In genomic region chr20:62406635-62407176, GRCh38 we compare ENCODE assay signal across 8 cellular contexts. TPM values are rescaled to one million over a fixed set of nuclear protein-coding genes. Genes with fewer than 3 reads are reported as not detected.
DNase-seq lines count a peak whose midpoint lies in the region; ATAC-seq and TF ChIP-seq lines count a peak whose summit lies in the region.

No MANE protein-coding gene starts in this region.

- DNase-seq in HFF-Myc (ENCODE audit: extremely low read depth, low read depth) = no peak
- peak; percentile 66 for DNase-seq in left lobe of liver (ENCODE audit: low spot score)
- DNase-seq in tibial artery = no peak
- DNase-seq in NOMO-1 treated with DMSO at 0.1 percent for 48 hours (lab: John Stamatoyannopoulos, UW; ENCODE audit: unreplicated experiment) = no peak
- no peak for DNase-seq in midbrain (lab: John Stamatoyannopoulos, UW)

- H3K36me3 Mint-ChIP-seq in activated T-helper 17 cell treated with anti-CD3 and anti-CD28 coated beads, Interleukin-2, amount 50 U/mL, for 72 hours (ENCODE audit: low read depth) = no peaks in the 10 kb centered on the region

- peak overlapping the region; percentile 97 for H3K4me2 ChIP-seq in BLaER1

- peaks cover 5% of the 10 kb centered on the region for H3K4me1 Mint-ChIP-seq in activated T-helper 17 cell treated with anti-CD3 and anti-CD28 coated beads, Interleukin-2, amount 50 U/mL, for 72 hours

- peaks cover 28% of the 10 kb centered on the region for H3K36me3 ChIP-seq in BLaER1
- peaks cover 0 to 20% (median 0%) of the 10 kb centered on the region in 3 donors for H3K36me3 ChIP-seq in tibial artery

- H3K27me3 Mint-ChIP-seq in activated T-helper 17 cell treated with anti-CD3 and anti-CD28 coated beads, Interleukin-2, amount 50 U/mL, for 72 hours = no peaks in the 10 kb centered on the region

- TF ChIP-seq CTCF in HFF-Myc (IDR thresholded peaks at IDR 0.05; ENCODE audit: low read depth, low read length, missing control alignments) = no peak
- TF ChIP-seq CTCF in tibial artery (IDR thresholded peaks at IDR 0.05) = no peak

- H3K27ac ChIP-seq in BLaER1 = peak overlapping the region; percentile 93
- H3K27ac ChIP-seq in tibial artery = peak overlapping the region; percentile 65 to 76

- H3K9ac ChIP-seq in BLaER1 = peak overlapping the region; percentile 97

- no peaks in the 10 kb centered on the region for H3K9me3 ChIP-seq in BLaER1
- no peaks in the 10 kb centered on the region for H3K9me3 ChIP-seq in tibial artery

- H3K4me1 ChIP-seq in BLaER1 = peaks cover 93% of the 10 kb centered on the region
- H3K4me1 ChIP-seq in tibial artery = peaks cover 0 to 62% (median 31%) of the 10 kb centered on the region in 4 donors

- H3K27ac Mint-ChIP-seq in activated T-helper 17 cell treated with anti-CD3 and anti-CD28 coated beads, Interleukin-2, amount 50 U/mL, for 72 hours = no peak overlapping the region

- intact Hi-C loops in tibial artery (cut with DNase I; ENCODE audit: low total_unique reads) = no loop called here

- ATAC-seq in activated T-helper 17 cell treated with anti-CD3 and anti-CD28 coated beads, Interleukin-2, amount 50 U/mL, for 72 hours (replicated peaks) = peak; percentile 4
- ATAC-seq in left lobe of liver (no peak), HG03520 (IDR thresholded peaks at IDR 0.05; ENCODE audit: unreplicated experiment) (no peak)

- H3K4me3 Mint-ChIP-seq in activated T-helper 17 cell treated with anti-CD3 and anti-CD28 coated beads, Interleukin-2, amount 50 U/mL, for 72 hours = peak overlapping the region; percentile 72

- H4K20me1 ChIP-seq in BLaER1 = peaks cover 26% of the 10 kb centered on the region

- H3K27me3 ChIP-seq in BLaER1 (no peaks in the 10 kb centered on the region), tibial artery (peaks cover 0 to 33% of the 10 kb centered on the region in 2 donors)

- no peaks in the 10 kb centered on the region for H3K9me3 Mint-ChIP-seq in activated T-helper 17 cell treated with anti-CD3 and anti-CD28 coated beads, Interleukin-2, amount 50 U/mL, for 72 hours

- H3K4me3 ChIP-seq in BLaER1 (peak overlapping the region; percentile 94), HFF-Myc (replicated peaks; ENCODE audit: low read depth, low read length) (peak overlapping the region; percentile 61), tibial artery (peak overlapping the region; percentile 72 to 76)

RNA-seq across cellular contexts. Expression of gene CABLES2, which starts 0.4 kb away (rescaled TPM):
- 1 to 10 TPM; 6.8 to 6.9 TPM for total RNA-seq in activated T-helper 17 cell treated with anti-CD3 and anti-CD28 coated beads, Interleukin-2, amount 50 U/mL, for 72 hours
- 1.8 TPM for total RNA-seq in left lobe of liver

RNA-seq across cellular contexts. Expression of gene RPS21, which starts 19.8 kb away (rescaled TPM):
- 1,000 to 10,000 TPM; 2,323 to 2,749 TPM for total RNA-seq in activated T-helper 17 cell treated with anti-CD3 and anti-CD28 coated beads, Interleukin-2, amount 50 U/mL, for 72 hours
- 432 TPM for total RNA-seq in left lobe of liver

RNA-seq across cellular contexts. Expression of gene RBBP8NL, which starts 20.6 kb away (rescaled TPM):
- not detected for total RNA-seq in activated T-helper 17 cell treated with anti-CD3 and anti-CD28 coated beads, Interleukin-2, amount 50 U/mL, for 72 hours
- total RNA-seq in left lobe of liver = not detected

RNA-seq across cellular contexts. Expression of gene LAMA5, which starts 39.6 kb away (rescaled TPM):
- under 1 TPM; 0.29 to 0.39 TPM for total RNA-seq in activated T-helper 17 cell treated with anti-CD3 and anti-CD28 coated beads, Interleukin-2, amount 50 U/mL, for 72 hours
- 112 TPM for total RNA-seq in left lobe of liver
